8 cellular contexts compared by ENCODE assay signal in genomic region chr5:50441479-50441815, GRCh38. TPM values are rescaled to one million over a fixed set of nuclear protein-coding genes. Genes with fewer than 3 reads are reported as not detected.
DNase-seq lines count a peak whose midpoint lies in the region; ATAC-seq and TF ChIP-seq lines count a peak whose summit lies in the region.

No MANE protein-coding gene starts in this region.

- peak overlapping the region; percentile 95 for H2AFZ ChIP-seq in neuronal stem cell (ENCODE audit: low read length)

- H3K4ac ChIP-seq in neuronal stem cell (ENCODE audit: low read length), result no peak overlapping the region

- no peak overlapping the region for H2AK5ac ChIP-seq in neuronal stem cell (ENCODE audit: low read depth, low read length)

- in situ Hi-C loops in KBM-7 (cut with MboI; ENCODE audit: low pct_unique_long_range_greater_than_20kb, low sequenced_read_pairs), result no loop called here

- intact Hi-C loops in ovary (cut with DNase I), result no loop called here

- no peak overlapping the region for H2BK5ac ChIP-seq in neuronal stem cell (ENCODE audit: low read length)

- H3K27ac ChIP-seq in CD8-positive, alpha-beta memory T cell (ENCODE audit: low read depth, low read length), result peak overlapping the region; percentile 92
- H3K27ac ChIP-seq in neuronal stem cell (replicated peaks; ENCODE audit: low read length) (no peak overlapping the region), ovary (no peak overlapping the region)

- WGBS in neuronal stem cell (ENCODE audit: extremely low coverage in 2 of 2, insufficient read length in 2 of 2, insufficient replicate concordance in 1 of 2), 2 donors, result no CpG with 5 or more reads among the region's 8 CpGs
- WGBS in ovary, 3 donors, result 8 to 13% (median 8%) methylated on average over 8 of the region's 8 CpGs

- H3K23ac ChIP-seq in neuronal stem cell (ENCODE audit: low read depth, low read length, poor library complexity), result peak overlapping the region; percentile 73

- H3K9ac ChIP-seq in neuronal stem cell (ENCODE audit: low read depth, low read length, poor library complexity), result peak overlapping the region; percentile 63

- H4K91ac ChIP-seq in neuronal stem cell (ENCODE audit: low read depth, low read length, poor library complexity), result no peak overlapping the region

- no peak for TF ChIP-seq POLR2A in ovary (IDR thresholded peaks at IDR 0.05)

- peak overlapping the region; percentile 95 for H3K4me3 ChIP-seq in CD8-positive, alpha-beta memory T cell (ENCODE audit: low read length)
- H3K4me3 ChIP-seq in MG63 (peak overlapping the region; percentile 54; the same call in 1 of the 2 replicates), neuronal stem cell (ENCODE audit: low read length in 2 of 2) (peak overlapping the region; percentile 51 to 97), ovary (no peak overlapping the region)

- H3K9me3 Mint-ChIP-seq in CD8-positive, alpha-beta memory T cell, result no peaks in the 10 kb centered on the region
- no peaks in the 10 kb centered on the region for H3K9me3 Mint-ChIP-seq in effector memory CD8-positive, alpha-beta T cell

- H3K36me3 Mint-ChIP-seq in CD8-positive, alpha-beta memory T cell, result peaks cover 0 to 29% (median 0%) of the 10 kb centered on the region in 3 donors
- peaks cover 35% of the 10 kb centered on the region for H3K36me3 Mint-ChIP-seq in effector memory CD8-positive, alpha-beta T cell (ENCODE audit: insufficient read depth)

- H3K27me3 ChIP-seq in CD8-positive, alpha-beta memory T cell (ENCODE audit: insufficient read depth, low read length, poor library complexity, severe bottlenecking), result no peaks in the 10 kb centered on the region
- H3K27me3 ChIP-seq in MG63, result no peaks in the 10 kb centered on the region
- peaks cover 0 to 13% (median 0%) of the 10 kb centered on the region in 3 experiments for H3K27me3 ChIP-seq in neuronal stem cell (ENCODE audit: control insufficient read depth in 3 of 3, insufficient read depth in 3 of 3, low read depth in 1 of 3, low read length in 3 of 3)
- no peaks in the 10 kb centered on the region for H3K27me3 ChIP-seq in ovary

- H3K27ac Mint-ChIP-seq in CD8-positive, alpha-beta memory T cell, result peak overlapping the region; percentile 96 to 98 (median 96)
- H3K27ac Mint-ChIP-seq in effector memory CD8-positive, alpha-beta T cell, result peak overlapping the region; percentile 96 to 97

- H3K36me3 ChIP-seq in CD8-positive, alpha-beta memory T cell (ENCODE audit: insufficient read depth, low read length), result no peaks in the 10 kb centered on the region
- H3K36me3 ChIP-seq in MG63 (no peaks in the 10 kb centered on the region), neuronal stem cell (replicated peaks in 1 of 2; ENCODE audit: control insufficient read depth in 2 of 2, insufficient read depth in 2 of 2, low read length in 2 of 2) (no peaks in the 10 kb centered on the region), ovary (no peaks in the 10 kb centered on the region)

- peak overlapping the region; percentile 92 to 100 (median 97) for H3K4me3 Mint-ChIP-seq in CD8-positive, alpha-beta memory T cell
- H3K4me3 Mint-ChIP-seq in effector memory CD8-positive, alpha-beta T cell, result peak overlapping the region; percentile 93 to 94

- TF ChIP-seq EP300 in ovary (IDR thresholded peaks at IDR 0.05), result no peak

- H2BK120ac ChIP-seq in neuronal stem cell (ENCODE audit: low read depth, low read length), result no peak overlapping the region

- H4K8ac ChIP-seq in neuronal stem cell (ENCODE audit: low read depth, low read length), result no peak overlapping the region

- no peaks in the 10 kb centered on the region for H3K9me3 ChIP-seq in CD8-positive, alpha-beta memory T cell (ENCODE audit: low read length)
- H3K9me3 ChIP-seq in MG63, result no peaks in the 10 kb centered on the region
- H3K9me3 ChIP-seq in neuronal stem cell (replicated peaks in 1 of 2; ENCODE audit: control insufficient read depth in 2 of 2, insufficient read depth in 1 of 2, low read depth in 1 of 2, low read length in 2 of 2), result no peaks in the 10 kb centered on the region
- H3K9me3 ChIP-seq in ovary, result no peaks in the 10 kb centered on the region

- POLR2A ChIA-PET in CD8-positive, alpha-beta memory T cell (lab: Charles Lee), result interaction anchor here (0.9 to 2.3 kb wide), 3 partner anchors 48 to 226 kb away, joined by 3 to 26 read pairs (median 7); partner anchors contain the start of gene PARP8

- no peak overlapping the region for H2BK12ac ChIP-seq in neuronal stem cell (ENCODE audit: low read length)

- peaks cover 64 to 86% (median 81%) of the 10 kb centered on the region in 3 donors for H3K4me1 Mint-ChIP-seq in CD8-positive, alpha-beta memory T cell
- H3K4me1 Mint-ChIP-seq in effector memory CD8-positive, alpha-beta T cell (ENCODE audit: low read depth in 2 of 2), result peaks cover 47 to 58% of the 10 kb centered on the region in 2 donors

- TF ChIP-seq CTCF in ovary (IDR thresholded peaks at IDR 0.05), result no peak

- DNase-seq in CD8-positive, alpha-beta memory T cell, result no peak
- DNase-seq in MG63 (no peak), neuronal stem cell (ENCODE audit: low spot score) (no peak), KBM-7 (no peak), ovary (no peak)
- no peak for DNase-seq in effector memory CD8-positive, alpha-beta T cell

- H2BK15ac ChIP-seq in neuronal stem cell (ENCODE audit: low read length), result no peak overlapping the region

- H3K14ac ChIP-seq in neuronal stem cell (ENCODE audit: low read length), result no peak overlapping the region

- H3K79me1 ChIP-seq in neuronal stem cell (ENCODE audit: low read depth, low read length), result peaks cover 4% of the 10 kb centered on the region

- peak; percentile 8 for ATAC-seq in effector memory CD8-positive, alpha-beta T cell (replicated peaks)
- no peak for ATAC-seq in HG03280 (IDR thresholded peaks at IDR 0.05; ENCODE audit: unreplicated experiment)
- no peak for ATAC-seq in HG02610 (IDR thresholded peaks at IDR 0.05; ENCODE audit: unreplicated experiment)

- peaks cover 51% of the 10 kb centered on the region for H3K4me1 ChIP-seq in CD8-positive, alpha-beta memory T cell (ENCODE audit: insufficient read depth, low read length)
- no peaks in the 10 kb centered on the region for H3K4me1 ChIP-seq in neuronal stem cell (ENCODE audit: control insufficient read depth in 2 of 2, insufficient read depth in 1 of 2, low read depth in 1 of 2, low read length in 2 of 2)
- H3K4me1 ChIP-seq in ovary (ENCODE audit: insufficient read depth), result no peaks in the 10 kb centered on the region

- H3K18ac ChIP-seq in neuronal stem cell (ENCODE audit: low read length), result peak overlapping the region; percentile 70

- no peaks in the 10 kb centered on the region for H3K27me3 Mint-ChIP-seq in CD8-positive, alpha-beta memory T cell
- H3K27me3 Mint-ChIP-seq in effector memory CD8-positive, alpha-beta T cell, result no peaks in the 10 kb centered on the region

- H3K4me2 ChIP-seq in neuronal stem cell (ENCODE audit: insufficient read depth, low read length, poor library complexity, severe bottlenecking), result peak overlapping the region; percentile 78

- CTCF ChIA-PET in CD8-positive, alpha-beta memory T cell (lab: Charles Lee), result interaction anchor here (0.9 to 2.4 kb wide), 24 partner anchors 9 to 326 kb away, joined by 3 to 15 read pairs (median 4); partner anchors contain the start of gene PARP8

RNA-seq across cellular contexts. Expression of gene EMB, which starts 0.4 kb away (rescaled TPM):
- total RNA-seq in CD8-positive, alpha-beta memory T cell, result 100 to 1,000 TPM; 140 to 145 TPM
- 220 TPM for polyA plus RNA-seq in CD8-positive, alpha-beta memory T cell
- total RNA-seq in MG63 (2014; rRNA removed; shearing (Covaris generic); ENCODE audit: low replicate concordance), result 4.1 and 5.8 TPM in 2 replicates
- 17.2 TPM for polyA plus RNA-seq in neuronal stem cell (2013, experiment 1 of 2)
- 16.9 TPM for polyA plus RNA-seq in neuronal stem cell (2013, experiment 2 of 2)
- total RNA-seq in ovary, result 10 to 100 TPM in 2 of 7 donors, 1 to 10 TPM in 5; 2.7 to 13.7 (median 4.2) TPM
- 1 to 10 TPM; 1.4 to 7.6 TPM for polyA plus RNA-seq in ovary

Comparison
In these comparisons a context has a peak if more than half of its experiments do, and no peak if none do; other contexts are left out.
1. RNA of gene EMB, which starts 0.4 kb away (total RNA-seq): 140 to 145 TPM in CD8-positive, alpha-beta memory T cell; 4.1 to 5.8 TPM in MG63 and 2.7 to 13.7 TPM in ovary; every median in the first group is over 4 times any median in the second.